30 cellular contexts compared by ENCODE assay signal in the genomic region with DNA sequence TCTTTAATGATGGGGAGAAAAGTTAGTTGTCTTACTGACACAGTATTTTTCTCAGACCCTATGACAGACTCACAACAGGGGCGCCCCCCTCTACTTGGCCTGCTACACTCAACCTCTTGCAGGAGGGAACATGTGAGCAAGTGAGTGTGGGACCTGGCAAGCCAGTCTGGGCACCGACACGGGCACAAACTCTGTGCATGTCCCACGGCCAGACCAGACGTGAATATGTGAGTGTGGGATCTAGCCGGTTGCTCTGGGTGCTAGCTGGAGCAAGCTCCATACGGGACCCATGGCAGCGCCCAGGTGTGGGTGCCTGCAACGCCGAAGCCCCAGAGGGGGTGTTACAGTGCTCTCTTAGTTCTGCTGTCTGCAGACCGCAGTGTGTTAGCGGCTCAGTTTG.
"Had no signal": no experiment of that assay in that cellular context is flagged by ENCODE, and none has a peak within 500 bp of the region (broad histone marks: within the 10 kb centered on the region; RNA-seq: fewer than 3 reads in every experiment).

No MANE protein-coding gene starts in this region.

- H3K9me3 Mint-ChIP-seq: activated CD4-positive, alpha-beta T cell treated with anti-CD3 and anti-CD28 coated beads, Interleukin-2, amount 10 ng/mL, durations not matched to agents 24 days and 14 days had no signal

- H3K36me3 Mint-ChIP-seq: activated CD4-positive, alpha-beta memory T cell treated with anti-CD3 and anti-CD28 coated beads for 36 hours; activated CD8-positive, alpha-beta memory T cell treated with anti-CD3 and anti-CD28 coated beads, Interleukin-2, amount 10 ng/mL, durations not matched to agents 7 days and 5 days; activated naive CD8-positive, alpha-beta T cell treated with anti-CD3 and anti-CD28 coated beads, Interleukin-2, amount 10 ng/mL, durations not matched to agents 7 days and 5 days had no signal

- H3K4me3 Mint-ChIP-seq: activated CD4-positive, alpha-beta memory T cell treated with anti-CD3 and anti-CD28 coated beads for 36 hours; activated CD4-positive, alpha-beta T cell treated with anti-CD3 and anti-CD28 coated beads for 36 hours; activated CD4-positive, alpha-beta T cell treated with anti-CD3 and anti-CD28 coated beads, Interleukin-2, amount 10 ng/mL, durations not matched to agents 24 days and 14 days; activated CD8-positive, alpha-beta memory T cell treated with anti-CD3 and anti-CD28 coated beads, Interleukin-2, amount 10 ng/mL, durations not matched to agents 7 days and 5 days; activated CD8-positive, alpha-beta T cell treated with anti-CD3 and anti-CD28 coated beads, Interleukin-2, amount 10 ng/mL, durations not matched to agents 7 days and 5 days; activated naive CD4-positive, alpha-beta T cell treated with anti-CD3 and anti-CD28 coated beads for 36 hours; activated naive CD8-positive, alpha-beta T cell treated with anti-CD3 and anti-CD28 coated beads, Interleukin-2, amount 10 ng/mL, durations not matched to agents 7 days and 5 days; activated T-helper 1 cell treated with anti-CD3 and anti-CD28 coated beads, Interleukin-12 subunit alpha, Interleukin-12 subunit beta, Interleukin-2, Interleukin-4 antibody, amounts not matched to agents 30 ng/mL and 10 ng/mL and 1 ng/mL, durations not matched to agents 14 hours and 24 hours and 36 hours; central memory CD8-positive, alpha-beta T cell; effector memory CD8-positive, alpha-beta T cell had no signal

- ATAC-seq: activated CD4-positive, alpha-beta T cell treated with anti-CD3 and anti-CD28 coated beads for 36 hours; activated CD8-positive, alpha-beta memory T cell treated with anti-CD3 and anti-CD28 coated beads, Interleukin-2, amount 10 ng/mL, durations not matched to agents 7 days and 5 days; activated CD8-positive, alpha-beta T cell treated with anti-CD3 and anti-CD28 coated beads, Interleukin-2, amount 10 ng/mL, durations not matched to agents 7 days and 5 days; activated naive CD4-positive, alpha-beta T cell treated with anti-CD3 and anti-CD28 coated beads, Interleukin-2, amount 50 U/mL, for 72 hours; effector memory CD8-positive, alpha-beta T cell; gastroesophageal sphincter had no signal

- FAIRE-seq: astrocyte, bronchial epithelial cell, colon had no signal

- H3K9me3 ChIP-seq: esophagus squamous epithelium, gastroesophageal sphincter had no signal

- H3K36me3 ChIP-seq: brain microvascular endothelial cell, esophagus squamous epithelium, gastroesophageal sphincter had no signal

- H3K27ac ChIP-seq: brain microvascular endothelial cell, esophagus squamous epithelium, gastroesophageal sphincter had no signal

- H3K27ac Mint-ChIP-seq: activated CD4-positive, alpha-beta memory T cell treated with anti-CD3 and anti-CD28 coated beads for 36 hours; activated CD4-positive, alpha-beta T cell treated with anti-CD3 and anti-CD28 coated beads for 36 hours; activated CD4-positive, alpha-beta T cell treated with anti-CD3 and anti-CD28 coated beads, Interleukin-2, amount 10 ng/mL, durations not matched to agents 24 days and 14 days; activated CD8-positive, alpha-beta memory T cell treated with anti-CD3 and anti-CD28 coated beads, Interleukin-2, amount 10 ng/mL, durations not matched to agents 7 days and 5 days; activated CD8-positive, alpha-beta T cell treated with anti-CD3 and anti-CD28 coated beads, Interleukin-2, amount 10 ng/mL, durations not matched to agents 7 days and 5 days; activated naive CD4-positive, alpha-beta T cell treated with anti-CD3 and anti-CD28 coated beads for 36 hours; activated naive CD4-positive, alpha-beta T cell treated with anti-CD3 and anti-CD28 coated beads, Interleukin-2, amount 50 U/mL, for 72 hours; activated naive CD8-positive, alpha-beta T cell treated with anti-CD3 and anti-CD28 coated beads, Interleukin-2, amount 10 ng/mL, durations not matched to agents 7 days and 5 days; activated T-helper 1 cell treated with anti-CD3 and anti-CD28 coated beads, Interleukin-12 subunit alpha, Interleukin-12 subunit beta, Interleukin-2, Interleukin-4 antibody, amounts not matched to agents 30 ng/mL and 10 ng/mL and 1 ng/mL, durations not matched to agents 14 hours and 24 hours and 36 hours; activated T-helper 2 cell treated with anti-CD3 and anti-CD28 coated beads, Interferon-gamma antibody, Interleukin-2, Interleukin-4, amounts not matched to agents 10 μg/mL and 5 μg/mL and 100 μg/mL, durations not matched to agents 14 hours and 24 hours and 36 hours; effector memory CD8-positive, alpha-beta T cell had no signal

- H3K4me1 ChIP-seq: esophagus squamous epithelium, gastroesophageal sphincter had no signal

- H3K4me3 ChIP-seq: esophagus squamous epithelium, gastroesophageal sphincter had no signal

- H3K27me3 ChIP-seq: brain microvascular endothelial cell, esophagus squamous epithelium, gastroesophageal sphincter had no signal

- DNase-seq: activated CD4-positive, alpha-beta memory T cell treated with anti-CD3 and anti-CD28 coated beads for 36 hours; activated CD4-positive, alpha-beta T cell treated with anti-CD3 and anti-CD28 coated beads for 36 hours; activated CD4-positive, alpha-beta T cell treated with anti-CD3 and anti-CD28 coated beads, Interleukin-2, amount 10 ng/mL, durations not matched to agents 24 days and 14 days; activated CD4-positive, CD25-positive, alpha-beta regulatory T cell; activated CD4-positive, CD25-positive, alpha-beta regulatory T cell treated with anti-CD3 and anti-CD28 coated beads, Interleukin-2, amount 50 U/mL, for 72 hours; activated CD8-positive, alpha-beta memory T cell treated with anti-CD3 and anti-CD28 coated beads, Interleukin-2, amount 10 ng/mL, durations not matched to agents 7 days and 5 days; activated CD8-positive, alpha-beta memory T cell treated with anti-CD3 and anti-CD28 coated beads, Interleukin-2, amount 50 U/mL, for 4 hours; activated CD8-positive, alpha-beta T cell treated with anti-CD3 and anti-CD28 coated beads, Interleukin-2, amount 10 ng/mL, durations not matched to agents 7 days and 5 days; activated effector memory CD4-positive, alpha-beta T cell treated with anti-CD3 and anti-CD28 coated beads, Interleukin-2, amount 50 U/mL, for 16 hours; activated naive CD4-positive, alpha-beta T cell treated with anti-CD3 and anti-CD28 coated beads for 36 hours; activated naive CD8-positive, alpha-beta T cell treated with anti-CD3 and anti-CD28 coated beads, Interleukin-2, amount 10 ng/mL, durations not matched to agents 7 days and 5 days; activated T-cell treated with anti-CD3 and anti-CD28 coated beads, Interleukin-2, amount 50 U/mL, for 1 hour; activated T-cell treated with anti-CD3 and anti-CD28 coated beads, Interleukin-2, amount 50 U/mL, for 48 hours; brain microvascular endothelial cell; cortex of kidney; dermis blood vessel endothelial cell; effector CD4-positive, alpha-beta T cell; effector memory CD8-positive, alpha-beta T cell; erythroblast; esophagus squamous epithelium; foreskin melanocyte; T-helper 2 cell had no signal

- H3K4me1 Mint-ChIP-seq: activated CD4-positive, alpha-beta T cell treated with anti-CD3 and anti-CD28 coated beads for 36 hours; activated CD4-positive, alpha-beta T cell treated with anti-CD3 and anti-CD28 coated beads, Interleukin-2, amount 10 ng/mL, durations not matched to agents 24 days and 14 days; activated CD8-positive, alpha-beta memory T cell treated with anti-CD3 and anti-CD28 coated beads, Interleukin-2, amount 10 ng/mL, durations not matched to agents 7 days and 5 days; activated naive CD8-positive, alpha-beta T cell treated with anti-CD3 and anti-CD28 coated beads, Interleukin-2, amount 10 ng/mL, durations not matched to agents 7 days and 5 days; central memory CD8-positive, alpha-beta T cell had no signal
